Comparison of ENCODE assay signal across 2 cellular contexts in the genomic region with DNA sequence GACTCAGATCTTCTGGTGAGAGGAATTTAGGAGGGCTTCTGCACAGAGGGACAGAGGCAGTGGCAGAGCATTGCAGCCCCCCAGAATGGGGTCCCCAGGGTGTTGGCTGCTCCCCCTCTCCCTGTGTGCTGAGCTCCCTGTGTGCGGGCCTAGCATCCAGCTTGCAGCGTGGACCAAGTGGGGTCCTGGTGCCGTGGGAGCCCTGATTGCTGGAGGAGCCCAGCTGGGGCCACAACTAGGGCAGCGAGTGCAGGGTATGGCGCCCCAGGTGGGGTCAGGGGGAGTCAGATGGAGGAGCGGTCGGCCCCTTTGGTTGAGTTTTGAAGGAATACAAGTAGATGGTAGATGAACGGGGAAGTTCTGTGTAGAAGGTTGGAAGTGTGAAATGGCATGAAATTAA.
TF ChIP-seq lines count a peak whose summit lies in the region.

No MANE protein-coding gene starts in this region.

TF ChIP-seq in HEK293, 187 proteins besides CTCF, POLR2A, EP300 and RAD21:
- TF ChIP-seq ZNF600 (tag by site-specific recombination; IDR thresholded peaks at IDR 0.05) (no peak), GLIS2 (tag by site-specific recombination; IDR thresholded peaks at IDR 0.05) (0 out of 2 replicates have a peak, but pooled peaks have one; percentile 18)

TF ChIP-seq in GM12878, 131 proteins besides CTCF, POLR2A, EP300 and RAD21:
- TF ChIP-seq BACH1 (IDR thresholded peaks at IDR 0.05; ENCODE audit: borderline replicate concordance), result peak; percentile 13; the same call in 1 of the 2 replicates
- no peak for TF ChIP-seq RB1 (IDR thresholded peaks at IDR 0.05; ENCODE audit: borderline replicate concordance)
